In the genomic region with DNA sequence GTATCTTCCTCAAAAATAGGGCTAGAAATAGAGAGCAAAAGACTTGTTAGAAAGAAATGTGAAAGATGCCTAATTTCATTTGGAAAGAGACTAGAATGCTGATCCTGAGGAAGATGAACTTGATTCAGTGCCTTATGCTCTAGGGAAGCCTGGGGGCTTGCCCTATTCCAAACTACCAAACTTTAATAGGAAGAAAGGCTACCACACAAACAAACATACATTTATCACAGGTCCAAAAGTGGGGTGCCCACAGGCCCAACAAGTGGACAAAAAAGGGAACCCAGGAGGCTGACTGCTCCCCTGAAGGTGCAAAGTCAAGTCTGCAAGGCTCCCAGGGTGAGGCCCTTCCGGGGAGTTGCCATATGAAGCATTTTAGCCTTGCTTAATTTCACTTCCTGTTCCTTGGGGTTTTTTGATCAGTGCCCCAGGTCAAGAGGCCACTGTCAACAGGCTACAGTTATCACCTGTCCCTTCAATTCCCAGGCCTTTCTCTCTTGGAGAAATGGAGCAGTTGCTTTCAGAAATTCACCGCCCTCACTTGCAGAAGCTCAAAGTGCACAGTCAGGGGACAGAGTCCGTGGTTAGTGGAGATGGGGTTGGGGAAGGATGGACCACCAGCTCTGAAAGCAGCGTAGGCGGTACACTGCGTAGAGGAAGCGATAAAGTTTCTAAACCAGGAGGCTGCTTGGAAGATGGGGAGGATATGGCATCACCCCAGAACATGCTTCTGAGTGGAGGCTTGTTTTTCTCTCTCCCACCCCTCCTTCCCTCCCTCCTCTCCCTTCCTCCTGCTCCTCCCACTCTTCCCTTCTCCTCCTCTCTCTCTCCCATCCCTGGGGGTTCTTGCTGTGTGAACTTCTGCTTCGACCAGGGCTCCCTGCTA, we compare ENCODE assay signal across 8 cellular contexts. TPM values are rescaled to one million over a fixed set of nuclear protein-coding genes. Genes with fewer than 3 reads are reported as not detected.
A peak's percentile ranks its signal among the peaks of the same experiment; 100 is the strongest.
DNase-seq lines count a peak whose midpoint lies in the region; ATAC-seq and TF ChIP-seq lines count a peak whose summit lies in the region.

No MANE protein-coding gene starts in this region.

- H3K9ac ChIP-seq in liver (ENCODE audit: low read depth in 1 of 2, low read length in 2 of 2) = no peak overlapping the region

- H3K9me3 ChIP-seq in liver (ENCODE audit: control insufficient read depth in 4 of 4, low read length in 3 of 4) = no peaks in the 10 kb centered on the region
- no peaks in the 10 kb centered on the region for H3K9me3 ChIP-seq in ascending aorta

- TF ChIP-seq RAD21 in liver (IDR thresholded peaks at IDR 0.05) = no peak

- H3K27me3 ChIP-seq in liver (ENCODE audit: control insufficient read depth in 4 of 4, insufficient read depth in 4 of 4, low read length in 3 of 4) = no peaks in the 10 kb centered on the region
- no peaks in the 10 kb centered on the region for H3K27me3 ChIP-seq in ascending aorta

- POLR2A ChIA-PET in RWPE1 (lab: Yijun Ruan, JAX; ENCODE audit: low non-redundant PET) = no interaction called here

- DNase-seq in activated T-cell treated with anti-CD3 and anti-CD28 coated beads for 48 hours (ENCODE audit: low read depth) = peak; percentile 4
- no peak for DNase-seq in activated T-cell treated with anti-CD3 and anti-CD28 coated beads, Interleukin-2, amount 50 U/mL, for 1 hour
- DNase-seq in RWPE1 (ENCODE audit: low spot score) = no peak
- no peak for DNase-seq in NCI-H1417 (lab: John Stamatoyannopoulos, UW)
- no peak for DNase-seq in ascending aorta (ENCODE audit: low spot score in 2 of 2)
- DNase-seq in hippocampal formation (lab: John Stamatoyannopoulos, UW) = no peak

- H3K4me3 ChIP-seq in liver (ENCODE audit: low read depth in 1 of 3, low read length in 3 of 3) = no peak overlapping the region
- H3K4me3 ChIP-seq in ascending aorta = no peak overlapping the region

- WGBS in liver = 74% methylated on average over 8 of the region's 8 CpGs

- peaks cover 0 to 8% (median 0%) of the 10 kb centered on the region in 4 donors for H3K4me1 ChIP-seq in liver (ENCODE audit: control insufficient read depth in 4 of 4, insufficient read depth in 4 of 4, low read length in 3 of 4)
- no peaks in the 10 kb centered on the region for H3K4me1 ChIP-seq in ascending aorta

- intact Hi-C loops in ascending aorta (cut with DNase I) = loop anchor here (5.0 kb wide), 1 partner anchor 186 kb away; no protein-coding TSS in a partner anchor

- CTCF ChIA-PET in RWPE1 (lab: Yijun Ruan, JAX) = interaction anchor here (1.0 to 1.1 kb wide), 2 partner anchors 107 to 189 kb away, joined by 3 to 4 read pairs; a partner anchor contains a TSS

- ATAC-seq in HG02885 (IDR thresholded peaks at IDR 0.05; ENCODE audit: poor library complexity, unreplicated experiment) = peak; percentile 91

- peak overlapping the region; percentile 3; the same call in 1 of the 2 replicates for H3K27ac ChIP-seq in RWPE1
- peak overlapping the region; percentile 37 to 40 for H3K27ac ChIP-seq in liver (ENCODE audit: low read depth in 1 of 2, low read length in 2 of 2)
- H3K27ac ChIP-seq in ascending aorta = no peak overlapping the region

- no peaks in the 10 kb centered on the region for H3K36me3 ChIP-seq in liver (ENCODE audit: control insufficient read depth in 4 of 4, insufficient read depth in 3 of 4, low read depth in 1 of 4, low read length in 3 of 4)
- H3K36me3 ChIP-seq in ascending aorta = no peaks in the 10 kb centered on the region

- TF ChIP-seq CTCF in RWPE1 (conservative IDR thresholded peaks at IDR 0.05; ENCODE audit: low read depth) (no peak), liver (IDR thresholded peaks at IDR 0.05; ENCODE audit: low read depth, low read length, missing input control) (no peak), ascending aorta (IDR thresholded peaks at IDR 0.05) (no peak)

TF ChIP-seq in liver, 16 proteins besides CTCF, POLR2A, EP300 and RAD21:
- TF ChIP-seq EGR1 (IDR thresholded peaks at IDR 0.05; ENCODE audit: low read depth in 2 of 2) (no peak), YY1 (IDR thresholded peaks at IDR 0.05) (no peak), GABPA (IDR thresholded peaks at IDR 0.05 in 1 of 2, conservative IDR thresholded peaks at IDR 0.05 in 1 of 2) (no peak), RXRA (IDR thresholded peaks at IDR 0.05) (no peak), SP1 (IDR thresholded peaks at IDR 0.05) (no peak), TAF1 (conservative IDR thresholded peaks at IDR 0.05) (no peak), FOXA2 (IDR thresholded peaks at IDR 0.05) (no peak), FOXA1 (IDR thresholded peaks at IDR 0.05) (no peak), HNF4G (IDR thresholded peaks at IDR 0.05) (no peak), JUND (IDR thresholded peaks at IDR 0.05) (no peak)
- TF ChIP-seq, protein P1, sequence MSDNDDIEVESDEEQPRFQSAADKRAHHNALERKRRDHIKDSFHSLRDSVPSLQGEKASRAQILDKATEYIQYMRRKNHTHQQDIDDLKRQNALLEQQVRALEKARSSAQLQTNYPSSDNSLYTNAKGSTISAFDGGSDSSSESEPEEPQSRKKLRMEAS (IDR thresholded peaks at IDR 0.05) = no peak

RNA-seq across cellular contexts. Expression of a gene that starts 36.4 kb away (rescaled TPM):
- total RNA-seq in liver (1 to 10 TPM in 1 of 2 donors, under 1 TPM in 1; 0.65 to 4.4 TPM), ascending aorta (1.4 TPM)
- polyA plus RNA-seq in liver = 1 to 10 TPM in 1 of 2 donors, under 1 TPM in 1; 0.32 to 4.0 TPM

Comparison
In these comparisons a context has a peak if more than half of its experiments do, and no peak if none do; other contexts are left out.
1. H3K27ac ChIP-seq: peak in RWPE1 (single experiment) and liver (2 of 2); none in ascending aorta (0 of 2).